In the genomic region with DNA sequence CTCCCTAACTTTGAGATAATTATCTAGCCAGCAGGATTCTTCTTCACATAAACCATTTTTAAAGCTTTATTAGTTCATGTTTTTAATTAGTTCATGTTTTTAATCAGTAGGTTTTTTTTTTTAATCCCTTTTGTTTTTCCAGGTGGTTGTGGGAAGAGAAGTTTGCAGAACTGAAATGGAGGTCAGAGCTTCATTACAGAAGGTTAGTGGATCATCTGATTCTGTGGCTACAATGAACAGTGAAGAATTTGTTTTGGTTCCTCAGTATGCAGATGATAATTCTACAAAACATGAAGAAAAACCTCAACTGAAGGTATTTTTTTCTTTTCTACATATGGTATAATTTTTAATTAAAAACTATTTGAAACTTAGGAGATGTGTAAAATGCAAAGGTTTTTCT, we compare ENCODE assay signal across 13 cellular contexts.
"Had no signal": no experiment of that assay in that cellular context is flagged by ENCODE, and none has a peak within 500 bp of the region (broad histone marks: within the 10 kb centered on the region; RNA-seq: fewer than 3 reads in every experiment).

No MANE protein-coding gene starts in this region.

- H3K27me3 Mint-ChIP-seq: activated naive CD8-positive, alpha-beta T cell treated with anti-CD3 and anti-CD28 coated beads for 36 hours had no signal

- DNase-seq: activated CD4-positive, alpha-beta T cell treated with anti-CD3 and anti-CD28 coated beads, Interleukin-2, amount 50 U/mL, for 1 hour; activated CD8-positive, alpha-beta memory T cell treated with anti-CD3 and anti-CD28 coated beads for 24 hours; activated naive CD8-positive, alpha-beta T cell treated with anti-CD3 and anti-CD28 coated beads for 36 hours; anterior cingulate cortex; glutamatergic neuron; hypothalamus; nephron progenitor cell; occipital lobe; stimulated activated CD4-positive, alpha-beta T cell treated with anti-CD3 and anti-CD28 coated beads, Interleukin-4, amount 100 ng/mL, for 4 hours; stimulated activated CD8-positive, alpha-beta memory T cell treated with anti-CD3 and anti-CD28 coated beads, Interleukin-4, amount 100 ng/mL, for 48 hours; T-helper 9 cell had no signal

- H3K27ac Mint-ChIP-seq: activated T-helper 1 cell treated with anti-CD3 and anti-CD28 coated beads, Interleukin-12 subunit alpha, Interleukin-12 subunit beta, Interleukin-2, Interleukin-4 antibody, amounts not matched to agents 30 ng/mL and 10 ng/mL and 1 ng/mL, durations not matched to agents 14 hours and 24 hours and 36 hours; nephron progenitor cell had no signal

- H3K4me1 Mint-ChIP-seq: nephron progenitor cell had no signal

- ATAC-seq: activated CD4-positive, CD25-positive, alpha-beta regulatory T cell treated with anti-CD3 and anti-CD28 coated beads, Interleukin-2, amount 50 U/mL, for 24 hours had no signal

- H3K4me3 Mint-ChIP-seq: activated naive CD8-positive, alpha-beta T cell treated with anti-CD3 and anti-CD28 coated beads for 36 hours; activated T-helper 1 cell treated with anti-CD3 and anti-CD28 coated beads, Interleukin-12 subunit alpha, Interleukin-12 subunit beta, Interleukin-2, Interleukin-4 antibody, amounts not matched to agents 30 ng/mL and 10 ng/mL and 1 ng/mL, durations not matched to agents 14 hours and 24 hours and 36 hours; nephron progenitor cell had no signal
